1 cellular context compared by ENCODE assay signal in genomic region chr2:195985731-195986130, GRCh38.
TF ChIP-seq lines count a peak whose summit lies in the region.

No MANE protein-coding gene starts in this region.

TF ChIP-seq in H1, 55 proteins besides CTCF, POLR2A, EP300 and RAD21:
- TF ChIP-seq BRCA1 (IDR thresholded peaks at IDR 0.05; ENCODE audit: low read depth, low read length) (no peak), USF2 (IDR thresholded peaks at IDR 0.05; ENCODE audit: low read length) (no peak), KDM5A (IDR thresholded peaks at IDR 0.05; ENCODE audit: low read length) (no peak), E2F6 (IDR thresholded peaks at IDR 0.05) (no peak), TBP (IDR thresholded peaks at IDR 0.05; ENCODE audit: low read depth, low read length) (no peak), KDM4A (IDR thresholded peaks at IDR 0.05; ENCODE audit: low read depth, low read length, severe bottlenecking) (no peak), RBBP5 (IDR thresholded peaks at IDR 0.05; ENCODE audit: borderline replicate concordance, low read depth, low read length) (no peak), JUND (IDR thresholded peaks at IDR 0.05; ENCODE audit: low read length) (no peak), ASH2L (IDR thresholded peaks at IDR 0.05; ENCODE audit: low read length) (no peak), NANOG (IDR thresholded peaks at IDR 0.05; ENCODE audit: insufficient read depth, low read depth, low read length, poor library complexity, severe bottlenecking) (no peak), CTBP2 (IDR thresholded peaks at IDR 0.05; ENCODE audit: borderline replicate concordance, insufficient read depth, insufficient read length, low read length) (no peak), GTF2F1 (IDR thresholded peaks at IDR 0.05; ENCODE audit: borderline replicate concordance, low read depth, low read length) (no peak), ZNF274 (IDR thresholded peaks at IDR 0.05; ENCODE audit: borderline replicate concordance, extremely low read depth, low read length) (no peak), SIN3A (conservative IDR thresholded peaks at IDR 0.05 in 1 of 2, IDR thresholded peaks at IDR 0.05 in 1 of 2; ENCODE audit: low read depth in 1 of 2, low read length in 2 of 2) (no peak), CREB1 (IDR thresholded peaks at IDR 0.05) (no peak), TCF12 (IDR thresholded peaks at IDR 0.05; ENCODE audit: low read depth, low read length) (no peak), CHD1 (IDR thresholded peaks at IDR 0.05; ENCODE audit: low read depth, low read length) (no peak)
